Comparison of ENCODE assay signal across 20 cellular contexts in the genomic region with DNA sequence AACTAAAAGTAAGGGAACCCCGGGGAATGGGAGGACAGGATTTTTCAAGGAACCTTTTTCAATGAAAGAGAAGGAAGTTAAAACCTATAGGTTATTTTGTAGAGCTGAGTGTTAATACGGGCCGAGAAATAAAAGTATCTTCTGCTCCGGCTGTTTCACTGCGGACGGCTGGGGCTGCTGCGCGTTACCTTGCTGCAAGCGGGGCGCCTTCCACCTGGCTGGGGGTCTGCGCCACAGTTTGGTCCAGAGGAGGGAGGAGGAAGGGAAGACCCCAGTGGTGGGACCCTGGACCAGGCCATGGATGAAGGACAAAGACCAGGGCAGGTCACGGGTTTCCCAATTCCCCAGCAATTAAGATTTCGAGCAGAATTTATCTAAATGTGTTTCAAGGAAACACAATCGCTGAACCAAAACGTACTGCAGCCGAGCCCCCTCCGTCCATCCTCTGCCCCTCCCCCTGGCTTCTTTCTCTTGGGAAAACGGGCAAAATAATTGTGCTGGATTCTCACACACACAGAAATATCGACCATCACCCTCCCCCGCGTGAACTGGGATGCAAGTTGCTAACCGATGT. TPM values are rescaled to one million over a fixed set of nuclear protein-coding genes. Genes with fewer than 3 reads are reported as not detected.
DNase-seq lines count a peak whose midpoint lies in the region; ATAC-seq and TF ChIP-seq lines count a peak whose summit lies in the region.
"Had no signal": no experiment of that assay in that cellular context is flagged by ENCODE, and none has a peak within 500 bp of the region (broad histone marks: within the 10 kb centered on the region; RNA-seq: fewer than 3 reads in every experiment).

No MANE protein-coding gene starts in this region.

- H3K4me1 ChIP-seq in endodermal cell (ENCODE audit: control insufficient read depth, insufficient read depth, low read length) = no peaks in the 10 kb centered on the region
- H3K4me1 ChIP-seq in trophoblast cell (ENCODE audit: control insufficient read depth in 1 of 2, insufficient read depth in 2 of 2, low read length in 2 of 2) = peaks cover 18 to 21% of the 10 kb centered on the region in 2 experiments

- no peak overlapping the region for H4K8ac ChIP-seq in trophoblast cell (ENCODE audit: low read depth, low read length)

- H3K27me3 ChIP-seq in endodermal cell (ENCODE audit: control insufficient read depth, insufficient read depth, low read length, poor library complexity, severe bottlenecking) (peaks cover 93% of the 10 kb centered on the region), trophoblast cell (ENCODE audit: insufficient read depth, low read length) (peaks cover 88% of the 10 kb centered on the region)

- H3K4me2 ChIP-seq in trophoblast cell (ENCODE audit: low read length) = no peak overlapping the region
- H3K4me2 ChIP-seq: SK-N-SH had no signal

- H3K14ac ChIP-seq in trophoblast cell (ENCODE audit: low read length) = no peak overlapping the region

- 2 to 6% methylated on average over 8 to 21 of the region's 22 CpGs for WGBS in endodermal cell (ENCODE audit: insufficient coverage in 1 of 2, insufficient read length in 1 of 2), 2 experiments
- no CpG with 5 or more reads among the region's 22 CpGs for whole genome bisulfite sequencing in trophoblast cell (ENCODE audit: extremely low coverage, insufficient coverage, insufficient read length)

- no peaks in the 10 kb centered on the region for H3K79me2 ChIP-seq in trophoblast cell (ENCODE audit: control insufficient read depth, insufficient read depth, low read length, poor library complexity)

- peaks cover 6% of the 10 kb centered on the region for H3K4me1 Mint-ChIP-seq in activated T-cell treated with anti-CD3 and anti-CD28 coated beads, Interleukin-2, amount 50 U/mL, for 72 hours (ENCODE audit: low read depth)
- H3K4me1 Mint-ChIP-seq in endodermal cell (peaks cover 22% of the 10 kb centered on the region), progenitor cell of endocrine pancreas (ENCODE audit: low read depth) (peaks cover 1% of the 10 kb centered on the region)

- no peak overlapping the region for H2BK120ac ChIP-seq in trophoblast cell (ENCODE audit: insufficient read depth, low read length, poor library complexity)

- TF ChIP-seq CTCF in endodermal cell (conservative IDR thresholded peaks at IDR 0.05) (no peak), progenitor cell of endocrine pancreas (IDR thresholded peaks at IDR 0.05; ENCODE audit: unreplicated experiment) (no peak)

- no peak overlapping the region for H3K18ac ChIP-seq in trophoblast cell (ENCODE audit: low read length)

- no peak overlapping the region for H3K23ac ChIP-seq in trophoblast cell (ENCODE audit: low read length)

- no peaks in the 10 kb centered on the region for H3K9me3 Mint-ChIP-seq in activated T-cell treated with anti-CD3 and anti-CD28 coated beads, Interleukin-2, amount 50 U/mL, for 72 hours
- H3K9me3 Mint-ChIP-seq in endodermal cell (no peaks in the 10 kb centered on the region), progenitor cell of endocrine pancreas (ENCODE audit: low read depth) (no peaks in the 10 kb centered on the region)

- no peak overlapping the region for H3K9ac ChIP-seq in endodermal cell (ENCODE audit: extremely low read depth, low read length, poor library complexity, severe bottlenecking)
- H3K9ac ChIP-seq in trophoblast cell (ENCODE audit: low read length) = no peak overlapping the region
- H3K9ac ChIP-seq: SK-N-SH had no signal

- no peak for ATAC-seq in activated T-cell treated with anti-CD3 and anti-CD28 coated beads, Interleukin-2, amount 50 U/mL, for 72 hours (replicated peaks in 1 of 2)
- no peak for ATAC-seq in HG03025 (IDR thresholded peaks at IDR 0.05; ENCODE audit: low FRiP score, unreplicated experiment)
- ATAC-seq: GM12878, left lobe of liver, mucosa of descending colon had no signal

- H3K4me3 ChIP-seq in endodermal cell (ENCODE audit: low read length) = no peak overlapping the region
- no peak overlapping the region for H3K4me3 ChIP-seq in trophoblast cell (ENCODE audit: low read depth, low read length)
- H3K4me3 ChIP-seq: GM12878, mucosa of descending colon had no signal

- DNase-seq in activated T-cell treated with anti-CD3 and anti-CD28 coated beads, Interleukin-2, amount 50 U/mL, for 72 hours = no peak
- DNase-seq in activated T-cell treated with anti-CD3 and anti-CD28 coated beads for 4 hours (no peak), NCI-H2227 (lab: John Stamatoyannopoulos, UW; ENCODE audit: unreplicated experiment) (peak; percentile 50), endodermal cell (peak; percentile 51), progenitor cell of endocrine pancreas (ENCODE audit: low spot score, unreplicated experiment) (no peak), trophoblast cell (no peak), CD1c-positive myeloid dendritic cell (ENCODE audit: extremely low spot score) (no peak)
- DNase-seq: anterior cingulate cortex, foreskin melanocyte, mucosa of descending colon, NCI-H2029 treated with DMSO at 0.1 percent for 48 hours, SK-N-SH, small intestine had no signal

- H4K12ac ChIP-seq in trophoblast cell (ENCODE audit: low read depth, low read length) = no peak overlapping the region

- H2AK5ac ChIP-seq in trophoblast cell (ENCODE audit: low read length) = no peak overlapping the region

- no peaks in the 10 kb centered on the region for H3K79me1 ChIP-seq in trophoblast cell (ENCODE audit: low read length)

- no peaks in the 10 kb centered on the region for H3K36me3 ChIP-seq in endodermal cell (ENCODE audit: control insufficient read depth, insufficient read depth, low read length)
- no peaks in the 10 kb centered on the region for H3K36me3 ChIP-seq in trophoblast cell (ENCODE audit: control insufficient read depth in 1 of 2, insufficient read depth in 2 of 2, low read length in 2 of 2)

- no peak overlapping the region for H3K4ac ChIP-seq in trophoblast cell (ENCODE audit: low read depth, low read length)

- H3K36me3 Mint-ChIP-seq in activated T-cell treated with anti-CD3 and anti-CD28 coated beads, Interleukin-2, amount 50 U/mL, for 72 hours (ENCODE audit: insufficient read depth in 2 of 2) = peaks cover 4 to 15% of the 10 kb centered on the region in 2 donors
- H3K36me3 Mint-ChIP-seq in endodermal cell (ENCODE audit: low read depth) (no peaks in the 10 kb centered on the region), progenitor cell of endocrine pancreas (ENCODE audit: insufficient read depth) (no peaks in the 10 kb centered on the region)

- no peak overlapping the region for H2BK5ac ChIP-seq in trophoblast cell (ENCODE audit: low read depth, low read length, poor library complexity)

- peak overlapping the region; percentile 80 for H3K27ac Mint-ChIP-seq in activated T-cell treated with anti-CD3 and anti-CD28 coated beads, Interleukin-2, amount 50 U/mL, for 72 hours
- H3K27ac Mint-ChIP-seq in endodermal cell (no peak overlapping the region), progenitor cell of endocrine pancreas (peak overlapping the region; percentile 62)

- H3K9me3 ChIP-seq in endodermal cell (ENCODE audit: control insufficient read depth, low read length) (no peaks in the 10 kb centered on the region), trophoblast cell (ENCODE audit: insufficient read depth, low read depth, low read length) (peaks cover 4% of the 10 kb centered on the region)
- H3K9me3 ChIP-seq: mucosa of descending colon, SK-N-SH had no signal

- H2AFZ ChIP-seq in trophoblast cell (ENCODE audit: insufficient read depth, low read length, poor library complexity) = no peak overlapping the region

- no peak overlapping the region for H4K91ac ChIP-seq in trophoblast cell (ENCODE audit: low read depth, low read length)

- peaks cover 60% of the 10 kb centered on the region for H3K27me3 Mint-ChIP-seq in activated T-cell treated with anti-CD3 and anti-CD28 coated beads, Interleukin-2, amount 50 U/mL, for 72 hours (ENCODE audit: low read depth)
- peaks cover 86% of the 10 kb centered on the region for H3K27me3 Mint-ChIP-seq in endodermal cell (ENCODE audit: insufficient read depth)
- peaks cover 67% of the 10 kb centered on the region for H3K27me3 Mint-ChIP-seq in progenitor cell of endocrine pancreas

- H2BK12ac ChIP-seq in trophoblast cell (ENCODE audit: low read length) = no peak overlapping the region

- peak overlapping the region in 1 of 2 donors; percentile 47 for H3K4me3 Mint-ChIP-seq in activated T-cell treated with anti-CD3 and anti-CD28 coated beads, Interleukin-2, amount 50 U/mL, for 72 hours
- no peak overlapping the region for H3K4me3 Mint-ChIP-seq in endodermal cell
- H3K4me3 Mint-ChIP-seq in progenitor cell of endocrine pancreas (ENCODE audit: low read depth) = no peak overlapping the region

- H3K27ac ChIP-seq in endodermal cell (ENCODE audit: low read depth, low read length) (peak overlapping the region; percentile 56), trophoblast cell (ENCODE audit: low read depth, low read length) (no peak overlapping the region)

RNA-seq across cellular contexts. Expression of gene SOX1, which starts 2.9 kb away (rescaled TPM):
- total RNA-seq in activated T-cell treated with anti-CD3 and anti-CD28 coated beads, Interleukin-2, amount 50 U/mL, for 72 hours = under 1 TPM in 1 of 2 donors, not detected in 1; 0.07 TPM
- total RNA-seq in endodermal cell = not detected
- polyA plus RNA-seq in endodermal cell (2013, experiment 1 of 2) = 40.6 TPM
- polyA plus RNA-seq in endodermal cell (2013, experiment 2 of 2) = 33.9 TPM
- total RNA-seq in progenitor cell of endocrine pancreas = 0.51 and 0.57 TPM in 2 replicates
- not detected in 2 replicates for polyA plus RNA-seq in trophoblast cell (2013)
- total RNA-seq: endothelial cell of umbilical vein, G401, GM12878, left lobe of liver, MCF 10A, posterior vena cava had no signal
- polyA plus RNA-seq: endothelial cell of umbilical vein, GM12878, SK-N-SH had no signal

Comparison
In these comparisons a context has a peak if more than half of its experiments do, and no peak if none do; other contexts are left out.
1. DNase-seq: peak in NCI-H2227 (single experiment) and endodermal cell (single experiment); none in activated T-cell treated with anti-CD3 and anti-CD28 coated beads, Interleukin-2, amount 50 U/mL, for 72 hours (0 of 2), activated T-cell treated with anti-CD3 and anti-CD28 coated beads for 4 hours (single experiment), progenitor cell of endocrine pancreas (single experiment), trophoblast cell (0 of 2) and CD1c-positive myeloid dendritic cell (single experiment).